ENCODE assay signal across 28 cellular contexts in the genomic region with DNA sequence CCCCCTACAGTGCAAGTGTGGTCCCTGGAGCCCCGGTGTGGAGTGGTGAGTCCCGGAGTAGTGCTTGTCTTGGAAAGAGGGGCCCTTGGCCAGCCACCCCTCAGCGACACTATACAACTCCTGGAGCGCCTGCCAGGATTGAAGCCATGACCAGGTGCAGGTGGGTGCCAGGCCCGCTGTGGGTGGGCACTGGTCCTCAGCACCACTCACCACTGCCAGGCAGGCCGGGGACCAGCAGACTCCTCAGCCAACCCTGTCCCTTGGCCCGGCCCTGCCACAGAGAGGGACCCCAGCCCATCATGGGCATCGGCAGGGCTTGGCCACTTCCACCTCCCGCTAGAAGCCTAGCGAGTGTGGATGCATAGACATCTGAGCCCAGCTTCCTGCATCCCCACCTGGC.
"Had no signal": no experiment of that assay in that cellular context is flagged by ENCODE, and none has a peak within 500 bp of the region (broad histone marks: within the 10 kb centered on the region; RNA-seq: fewer than 3 reads in every experiment).

No MANE protein-coding gene starts in this region.

- H3K4me1 ChIP-seq: suprapubic skin, testis, thyroid gland, tibial artery, tibial nerve, upper lobe of right lung, uterus, vagina had no signal

- FAIRE-seq: urothelium cell line had no signal

- H3K27me3 ChIP-seq: stomach, suprapubic skin, testis, thyroid gland, tibial artery, tibial nerve, transverse colon, upper lobe of left lung, upper lobe of right lung, uterus, vagina had no signal

- H3K27ac ChIP-seq: stomach, suprapubic skin, testis, thoracic aorta, thyroid gland, tibial artery, tibial nerve, transverse colon, upper lobe of left lung, upper lobe of right lung, uterus, vagina had no signal

- H3K36me3 ChIP-seq: thyroid gland, uterus had no signal

- H3K4me3 Mint-ChIP-seq: stimulated activated effector memory CD8-positive, alpha-beta T cell treated with anti-CD3 and anti-CD28 coated beads, Interleukin-12 subunit alpha, Interleukin-12 subunit beta, amount 100 ng/mL, for 72 hours; stimulated activated memory B cell treated with anti-CD40 and anti-IgM and Interleukin-4, amounts not matched to agents 10 μg/mL and 1 μg/mL and 100 μg/mL, for 72 hours; stimulated activated naive B cell treated with anti-CD40 and anti-IgM and Interleukin-4, amounts not matched to agents 10 μg/mL and 1 μg/mL and 100 μg/mL, for 72 hours; stimulated activated naive CD8-positive, alpha-beta T cell treated with anti-CD3 and anti-CD28 coated beads, Interleukin-15, amount 100 ng/mL, for 72 hours; stimulated activated naive CD8-positive, alpha-beta T cell treated with anti-CD3 and anti-CD28 coated beads, Interleukin-15, Interleukin-2, amounts not matched to agents 100 ng/mL and 50 ng/mL, for 24 hours; type B pancreatic cell had no signal

- DNase-seq: stimulated activated CD4-positive, alpha-beta T cell treated with anti-CD3 and anti-CD28 coated beads, Interleukin-4, amount 100 ng/mL, for 1 hour; stimulated activated CD4-positive, alpha-beta T cell treated with anti-CD3 and anti-CD28 coated beads, Interleukin-4, amount 100 ng/mL, for 24 hours; stimulated activated CD4-positive, alpha-beta T cell treated with anti-CD3 and anti-CD28 coated beads, Interleukin-4, amount 100 ng/mL, for 4 hours; stimulated activated CD8-positive, alpha-beta memory T cell treated with anti-CD3 and anti-CD28 coated beads, Interleukin-4, amount 100 ng/mL, for 48 hours; stimulated activated naive B cell treated with anti-CD40 and anti-IgM and Interleukin-4, amounts not matched to agents 10 μg/mL and 1 μg/mL and 100 μg/mL, for 72 hours; stimulated activated naive CD4-positive, alpha-beta T cell; stimulated activated naive CD4-positive, alpha-beta T cell treated with Interleukin-2 at 50 U/mL for 16 hours; stimulated activated naive CD8-positive, alpha-beta T cell treated with anti-CD3 and anti-CD28 coated beads, Interleukin-15, amount 100 ng/mL, for 72 hours; stimulated activated naive CD8-positive, alpha-beta T cell treated with anti-CD3 and anti-CD28 coated beads, Interleukin-15, Interleukin-2, amounts not matched to agents 100 U/mL and 50 U/mL, for 24 hours; stomach; substantia nigra; testis; thyroid gland; tibial artery; transverse colon; trophoblast cell; upper lobe of right lung; uterus had no signal

- ATAC-seq: stimulated activated effector memory CD8-positive, alpha-beta T cell treated with anti-CD3 and anti-CD28 coated beads, Interleukin-12 subunit alpha, Interleukin-12 subunit beta, amount 100 ng/mL, for 72 hours; stimulated activated memory B cell treated with anti-CD40 and anti-IgM and Interleukin-4, amounts not matched to agents 10 μg/mL and 1 μg/mL and 100 μg/mL, for 72 hours; stimulated activated naive B cell treated with anti-CD40 and anti-IgM and Interleukin-4, amounts not matched to agents 10 μg/mL and 1 μg/mL and 100 μg/mL, for 72 hours; stimulated activated naive CD8-positive, alpha-beta T cell treated with anti-CD3 and anti-CD28 coated beads, Interleukin-15, amount 100 ng/mL, for 72 hours; stimulated activated naive CD8-positive, alpha-beta T cell treated with anti-CD3 and anti-CD28 coated beads, Interleukin-15, Interleukin-2, amounts not matched to agents 100 U/mL and 50 U/mL, for 24 hours; upper lobe of right lung had no signal

- H3K27ac Mint-ChIP-seq: stimulated activated effector memory CD8-positive, alpha-beta T cell treated with anti-CD3 and anti-CD28 coated beads, Interleukin-12 subunit alpha, Interleukin-12 subunit beta, amount 100 ng/mL, for 72 hours; stimulated activated memory B cell treated with anti-CD40 and anti-IgM and Interleukin-4, amounts not matched to agents 10 μg/mL and 1 μg/mL and 100 μg/mL, for 72 hours; stimulated activated naive B cell treated with anti-CD40 and anti-IgM and Interleukin-4, amounts not matched to agents 10 μg/mL and 1 μg/mL and 100 μg/mL, for 72 hours; stimulated activated naive CD8-positive, alpha-beta T cell treated with anti-CD3 and anti-CD28 coated beads, Interleukin-15, Interleukin-2, amounts not matched to agents 100 ng/mL and 50 ng/mL, for 24 hours; type B pancreatic cell had no signal

- H3K36me3 Mint-ChIP-seq: stimulated activated effector memory CD8-positive, alpha-beta T cell treated with anti-CD3 and anti-CD28 coated beads, Interleukin-12 subunit alpha, Interleukin-12 subunit beta, amount 100 ng/mL, for 72 hours had no signal

- H3K27me3 Mint-ChIP-seq: stimulated activated memory B cell treated with anti-CD40 and anti-IgM and Interleukin-4, amounts not matched to agents 10 μg/mL and 1 μg/mL and 100 μg/mL, for 72 hours; stimulated activated naive B cell treated with anti-CD40 and anti-IgM and Interleukin-4, amounts not matched to agents 10 μg/mL and 1 μg/mL and 100 μg/mL, for 72 hours; stimulated activated naive CD8-positive, alpha-beta T cell treated with anti-CD3 and anti-CD28 coated beads, Interleukin-15, Interleukin-2, amounts not matched to agents 100 ng/mL and 50 ng/mL, for 24 hours; type B pancreatic cell had no signal

- H3K9me3 ChIP-seq: stomach, suprapubic skin, testis, thoracic aorta, thyroid gland, tibial artery, tibial nerve, transverse colon, upper lobe of left lung, upper lobe of right lung, uterus, vagina had no signal

- H3K4me1 Mint-ChIP-seq: stimulated activated effector memory CD8-positive, alpha-beta T cell treated with anti-CD3 and anti-CD28 coated beads, Interleukin-12 subunit alpha, Interleukin-12 subunit beta, amount 100 ng/mL, for 72 hours; stimulated activated memory B cell treated with anti-CD40 and anti-IgM and Interleukin-4, amounts not matched to agents 10 μg/mL and 1 μg/mL and 100 μg/mL, for 72 hours; stimulated activated naive B cell treated with anti-CD40 and anti-IgM and Interleukin-4, amounts not matched to agents 10 μg/mL and 1 μg/mL and 100 μg/mL, for 72 hours; stimulated activated naive CD8-positive, alpha-beta T cell treated with anti-CD3 and anti-CD28 coated beads, Interleukin-15, amount 100 ng/mL, for 72 hours had no signal

- H3K4me3 ChIP-seq: stomach, suprapubic skin, testis, thoracic aorta, thyroid gland, tibial artery, tibial nerve, transverse colon, upper lobe of left lung, upper lobe of right lung, uterus, vagina had no signal

- H3K9me3 Mint-ChIP-seq: stimulated activated effector memory CD8-positive, alpha-beta T cell treated with anti-CD3 and anti-CD28 coated beads, Interleukin-12 subunit alpha, Interleukin-12 subunit beta, amount 100 ng/mL, for 72 hours; stimulated activated memory B cell treated with anti-CD40 and anti-IgM and Interleukin-4, amounts not matched to agents 10 μg/mL and 1 μg/mL and 100 μg/mL, for 72 hours; stimulated activated naive B cell treated with anti-CD40 and anti-IgM and Interleukin-4, amounts not matched to agents 10 μg/mL and 1 μg/mL and 100 μg/mL, for 72 hours; stimulated activated naive CD8-positive, alpha-beta T cell treated with anti-CD3 and anti-CD28 coated beads, Interleukin-15, amount 100 ng/mL, for 72 hours; stimulated activated naive CD8-positive, alpha-beta T cell treated with anti-CD3 and anti-CD28 coated beads, Interleukin-15, Interleukin-2, amounts not matched to agents 100 ng/mL and 50 ng/mL, for 24 hours; type B pancreatic cell had no signal
